8 cellular contexts compared by ENCODE assay signal in the genomic region with DNA sequence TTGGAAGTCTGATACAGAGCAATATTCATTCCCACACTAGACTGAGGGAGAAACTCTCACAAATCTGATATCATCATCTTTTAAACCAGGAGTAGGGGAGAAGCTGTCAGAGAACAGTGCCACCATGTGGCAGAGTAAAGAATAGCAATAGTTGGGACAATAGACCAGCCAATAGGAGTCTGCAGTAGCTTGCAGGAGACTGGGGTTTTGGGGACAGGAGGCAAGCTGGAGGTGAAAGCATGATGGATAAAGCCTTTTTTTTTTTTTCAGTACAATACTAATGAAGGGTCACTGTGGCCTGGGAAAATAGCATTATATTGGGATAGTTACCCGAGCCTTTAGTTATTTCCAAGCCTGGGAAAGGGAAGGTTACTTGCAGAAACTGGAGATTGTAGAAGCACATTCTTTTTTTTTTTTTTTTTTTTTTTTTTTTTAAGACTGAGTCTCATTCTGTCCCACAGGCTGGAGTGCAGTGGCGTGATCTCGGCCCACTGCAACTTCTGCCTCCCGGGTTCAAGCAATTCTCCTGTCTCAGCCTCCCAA.
A peak's percentile ranks its signal among the peaks of the same experiment; 100 is the strongest.
DNase-seq lines count a peak whose midpoint lies in the region; ATAC-seq and TF ChIP-seq lines count a peak whose summit lies in the region.

No MANE protein-coding gene starts in this region.

- POLR2A ChIA-PET in activated CD8-positive, alpha-beta T cell treated with anti-CD3 and anti-CD28 coated beads for 36 hours (lab: Charles Lee): interaction anchor here (0.6 to 1.3 kb wide), 5 partner anchors 45 to 461 kb away, joined by 3 to 4 read pairs (median 3); no protein-coding TSS in a partner anchor

- H3K9me3 Mint-ChIP-seq in activated CD8-positive, alpha-beta T cell treated with anti-CD3 and anti-CD28 coated beads for 36 hours: no peaks in the 10 kb centered on the region
- peaks cover 9% of the 10 kb centered on the region for H3K9me3 Mint-ChIP-seq in mesothelial cell of epicardium
- H3K9me3 Mint-ChIP-seq in stimulated activated effector memory CD8-positive, alpha-beta T cell treated with anti-CD3 and anti-CD28 coated beads, Interleukin-12 subunit alpha, Interleukin-12 subunit beta, amount 100 ng/mL, for 72 hours: no peaks in the 10 kb centered on the region

- H3K4me3 ChIP-seq in effector memory CD4-positive, alpha-beta T cell (ENCODE audit: insufficient read depth, low read depth, low read length, poor library complexity, severe bottlenecking): no peak overlapping the region

- H3K27ac ChIP-seq in effector memory CD4-positive, alpha-beta T cell (ENCODE audit: insufficient read depth, low read length, poor library complexity, severe bottlenecking): no peak overlapping the region

- CTCF ChIA-PET in activated CD8-positive, alpha-beta T cell treated with anti-CD3 and anti-CD28 coated beads for 36 hours (lab: Charles Lee): interaction anchor here (0.6 to 3.8 kb wide), 60 partner anchors 9 to 463 kb away, joined by 3 to 153 read pairs (median 4); a partner anchor contains a TSS

- DNase-seq in Caki2 (ENCODE audit: low read depth) (peak; percentile 49), NCI-H748 treated with DMSO at 0.1 percent for 48 hours (lab: John Stamatoyannopoulos, UW) (peak; percentile 84), mesothelial cell of epicardium (ENCODE audit: low spot score in 2 of 2, unreplicated experiment in 2 of 2) (peak in 1 of 2 experiments; percentile 63)
- DNase-seq in activated CD8-positive, alpha-beta T cell treated with anti-CD3 and anti-CD28 coated beads for 36 hours: peak; percentile 72
- DNase-seq in effector memory CD4-positive, alpha-beta T cell: peak; percentile 43 to 57 (median 44)
- DNase-seq in stimulated activated effector memory CD8-positive, alpha-beta T cell treated with anti-CD3 and anti-CD28 coated beads, Interleukin-12 subunit alpha, Interleukin-12 subunit beta, amount 100 ng/mL, for 72 hours (ENCODE audit: low spot score in 2 of 2): peak; percentile 66 to 81

- H3K36me3 ChIP-seq in effector memory CD4-positive, alpha-beta T cell (ENCODE audit: control insufficient read depth, insufficient read depth, low read length): no peaks in the 10 kb centered on the region

- no peak overlapping the region for H3K4me3 Mint-ChIP-seq in activated CD8-positive, alpha-beta T cell treated with anti-CD3 and anti-CD28 coated beads for 36 hours
- H3K4me3 Mint-ChIP-seq in mesothelial cell of epicardium: no peak overlapping the region
- no peak overlapping the region for H3K4me3 Mint-ChIP-seq in stimulated activated effector memory CD8-positive, alpha-beta T cell treated with anti-CD3 and anti-CD28 coated beads, Interleukin-12 subunit alpha, Interleukin-12 subunit beta, amount 100 ng/mL, for 72 hours

- H3K36me3 Mint-ChIP-seq in activated CD8-positive, alpha-beta T cell treated with anti-CD3 and anti-CD28 coated beads for 36 hours (ENCODE audit: low read depth): no peaks in the 10 kb centered on the region
- no peaks in the 10 kb centered on the region for H3K36me3 Mint-ChIP-seq in mesothelial cell of epicardium
- H3K36me3 Mint-ChIP-seq in stimulated activated effector memory CD8-positive, alpha-beta T cell treated with anti-CD3 and anti-CD28 coated beads, Interleukin-12 subunit alpha, Interleukin-12 subunit beta, amount 100 ng/mL, for 72 hours: peaks cover 6% of the 10 kb centered on the region

- peak; percentile 99 for ATAC-seq in GM19455 (IDR thresholded peaks at IDR 0.05; ENCODE audit: unreplicated experiment)
- peak; percentile 88 for ATAC-seq in HG03521 (IDR thresholded peaks at IDR 0.05; ENCODE audit: unreplicated experiment)
- peak; percentile 99 for ATAC-seq in activated CD8-positive, alpha-beta T cell treated with anti-CD3 and anti-CD28 coated beads for 36 hours
- peak; percentile 98 for ATAC-seq in stimulated activated effector memory CD8-positive, alpha-beta T cell treated with anti-CD3 and anti-CD28 coated beads, Interleukin-12 subunit alpha, Interleukin-12 subunit beta, amount 100 ng/mL, for 72 hours

- no peaks in the 10 kb centered on the region for H3K9me3 ChIP-seq in effector memory CD4-positive, alpha-beta T cell (ENCODE audit: control insufficient read depth, low read length)

- TF ChIP-seq CTCF in activated CD8-positive, alpha-beta T cell treated with anti-CD3 and anti-CD28 coated beads for 36 hours (IDR thresholded peaks at IDR 0.05): peak; percentile 92
- TF ChIP-seq CTCF in mesothelial cell of epicardium (IDR thresholded peaks at IDR 0.05; ENCODE audit: unreplicated experiment): peak; percentile 80

- H3K4me1 ChIP-seq in effector memory CD4-positive, alpha-beta T cell (ENCODE audit: control insufficient read depth, insufficient read depth, low read length, poor library complexity, severe bottlenecking): no peaks in the 10 kb centered on the region

- peaks cover 10% of the 10 kb centered on the region for H3K4me1 Mint-ChIP-seq in activated CD8-positive, alpha-beta T cell treated with anti-CD3 and anti-CD28 coated beads for 36 hours (ENCODE audit: low read depth)
- peaks cover 2% of the 10 kb centered on the region for H3K4me1 Mint-ChIP-seq in mesothelial cell of epicardium
- H3K4me1 Mint-ChIP-seq in stimulated activated effector memory CD8-positive, alpha-beta T cell treated with anti-CD3 and anti-CD28 coated beads, Interleukin-12 subunit alpha, Interleukin-12 subunit beta, amount 100 ng/mL, for 72 hours: peaks cover 10% of the 10 kb centered on the region

- no peak overlapping the region for H3K27ac Mint-ChIP-seq in activated CD8-positive, alpha-beta T cell treated with anti-CD3 and anti-CD28 coated beads for 36 hours
- H3K27ac Mint-ChIP-seq in mesothelial cell of epicardium: no peak overlapping the region
- H3K27ac Mint-ChIP-seq in stimulated activated effector memory CD8-positive, alpha-beta T cell treated with anti-CD3 and anti-CD28 coated beads, Interleukin-12 subunit alpha, Interleukin-12 subunit beta, amount 100 ng/mL, for 72 hours: no peak overlapping the region

- in situ Hi-C loops in Caki2 (cut with HindIII; ENCODE audit: low pct_unique_long_range_greater_than_20kb, low sequenced_read_pairs): no loop called here

- intact Hi-C loops in activated CD8-positive, alpha-beta T cell treated with anti-CD3 and anti-CD28 coated beads for 36 hours (cut with micrococcal nuclease): loop anchor here (1.0 to 10.0 kb wide), 4 partner anchors 48 to 435 kb away; no protein-coding TSS in a partner anchor

- no peaks in the 10 kb centered on the region for H3K27me3 Mint-ChIP-seq in activated CD8-positive, alpha-beta T cell treated with anti-CD3 and anti-CD28 coated beads for 36 hours
- H3K27me3 Mint-ChIP-seq in mesothelial cell of epicardium (ENCODE audit: low read depth): no peaks in the 10 kb centered on the region

- H3K27me3 ChIP-seq in effector memory CD4-positive, alpha-beta T cell (replicated peaks; ENCODE audit: control insufficient read depth, insufficient read depth, low read length, poor library complexity, severe bottlenecking): no peaks in the 10 kb centered on the region
